6 cellular contexts compared by ENCODE assay signal in the genomic region with DNA sequence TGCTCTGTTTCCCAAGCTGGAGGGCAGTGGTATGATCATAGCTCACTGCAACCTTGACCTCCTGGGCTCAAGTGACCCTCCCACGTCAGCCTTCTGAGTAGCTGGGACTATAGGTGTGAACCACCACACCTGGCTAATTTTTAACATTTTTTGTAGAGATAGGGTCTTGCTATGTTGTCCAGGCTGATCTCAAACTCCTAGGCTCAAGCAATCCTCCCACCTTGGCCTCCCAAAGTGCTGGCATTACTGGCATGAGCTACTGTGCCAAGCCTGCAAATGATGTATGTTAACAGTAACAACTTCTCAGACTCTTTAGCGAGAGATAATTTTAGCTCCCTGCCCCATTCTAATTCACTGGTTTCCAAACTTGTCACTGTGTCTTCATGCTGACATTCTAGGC.
"Had no signal": no experiment of that assay in that cellular context is flagged by ENCODE, and none has a peak within 500 bp of the region (broad histone marks: within the 10 kb centered on the region; RNA-seq: fewer than 3 reads in every experiment).

No MANE protein-coding gene starts in this region.

- H3K4me1 Mint-ChIP-seq: IgD-negative memory B cell had no signal

- H3K9me3 Mint-ChIP-seq: IgD-negative memory B cell had no signal

- H3K36me3 ChIP-seq: HAP-1 had no signal

- H3K27ac Mint-ChIP-seq: IgD-negative memory B cell had no signal

- H3K4me3 ChIP-seq: HAP-1 had no signal

- H3K4me1 ChIP-seq: HAP-1 had no signal

- H3K36me3 Mint-ChIP-seq: IgD-negative memory B cell had no signal

- ATAC-seq: HCT116 had no signal

- H3K4me3 Mint-ChIP-seq: IgD-negative memory B cell had no signal

- H3K9me3 ChIP-seq: HAP-1 had no signal

- DNase-seq: GOT3, H7, KG1 had no signal
